Comparison of ENCODE assay signal across 22 cellular contexts in the genomic region with DNA sequence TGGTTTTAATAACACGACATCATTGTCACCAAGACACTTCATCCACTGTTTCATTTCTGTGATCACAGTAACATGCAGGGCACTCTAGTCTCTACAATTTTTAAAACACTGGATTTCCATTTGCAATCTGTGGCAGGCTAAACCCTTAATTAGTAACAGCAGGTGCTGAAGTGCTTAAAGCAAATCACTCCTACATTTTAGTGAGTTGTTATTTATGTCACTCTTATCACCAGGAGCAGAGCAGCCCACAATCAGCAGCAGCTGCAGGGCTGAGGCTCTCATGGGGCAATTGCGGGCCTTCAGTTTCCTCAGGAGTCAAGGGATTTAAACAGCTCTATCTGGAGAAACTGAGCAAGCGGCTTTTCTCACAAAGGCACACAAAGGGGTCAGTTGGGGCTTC. TPM values are rescaled to one million over a fixed set of nuclear protein-coding genes. Genes with fewer than 3 reads are reported as not detected.
"Had no signal": no experiment of that assay in that cellular context is flagged by ENCODE, and none has a peak within 500 bp of the region (broad histone marks: within the 10 kb centered on the region; RNA-seq: fewer than 3 reads in every experiment).

No MANE protein-coding gene starts in this region.

- H3K9me3 ChIP-seq: ascending aorta, gastroesophageal sphincter, prostate gland, uterus had no signal

- ATAC-seq: activated T-helper 17 cell treated with anti-CD3 and anti-CD28 coated beads, Interleukin-2, amount 50 U/mL, for 72 hours; gastroesophageal sphincter; heart right ventricle; mucosa of descending colon; natural killer cell; right cardiac atrium had no signal

- H3K27ac ChIP-seq: ascending aorta, gastroesophageal sphincter, heart right ventricle, prostate gland, tibial nerve, uterus had no signal

- H3K4me3 ChIP-seq: ascending aorta, gastroesophageal sphincter, heart right ventricle, mucosa of descending colon, prostate gland, smooth muscle cell, tibial nerve, uterus had no signal

- H3K27me3 ChIP-seq: ascending aorta, gastroesophageal sphincter, heart right ventricle, tibial nerve, uterus had no signal

- H3K36me3 ChIP-seq: ascending aorta, gastroesophageal sphincter, heart right ventricle, prostate gland, tibial nerve, uterus had no signal

- H3K4me2 ChIP-seq: smooth muscle cell had no signal

- H3K4me1 ChIP-seq: ascending aorta, gastroesophageal sphincter, heart right ventricle, prostate gland, tibial nerve, uterus had no signal

- DNase-seq: activated CD4-positive, alpha-beta T cell treated with anti-CD3 and anti-CD28 coated beads, Interleukin-2, amount 50 U/mL, for 48 hours; activated naive CD4-positive, alpha-beta T cell treated with anti-CD3 and anti-CD28 coated beads for 36 hours; heart right ventricle; mammary epithelial cell; mucosa of descending colon; natural killer cell; occipital lobe; right cardiac atrium; stimulated activated CD4-positive, alpha-beta T cell treated with anti-CD3 and anti-CD28 coated beads, Interleukin-4, amount 100 ng/mL, for 4 hours; stimulated activated CD8-positive, alpha-beta memory T cell treated with anti-CD3 and anti-CD28 coated beads, Interleukin-4, amount 100 ng/mL, for 48 hours; stimulated activated naive CD4-positive, alpha-beta T cell treated with Interleukin-2 at 50 U/mL for 16 hours; substantia nigra; T1000; uterus had no signal

RNA-seq across cellular contexts. Expression of gene SOHLH2, which starts 1.6 kb away (rescaled TPM):
- total RNA-seq: activated naive CD4-positive, alpha-beta T cell treated with anti-CD3 and anti-CD28 coated beads for 36 hours; ascending aorta; dermis microvascular lymphatic vessel endothelial cell; epithelial cell of proximal tubule; mammary epithelial cell; natural killer cell had no signal
- polyA plus RNA-seq: mammary epithelial cell, smooth muscle cell had no signal
